In the genomic region with DNA sequence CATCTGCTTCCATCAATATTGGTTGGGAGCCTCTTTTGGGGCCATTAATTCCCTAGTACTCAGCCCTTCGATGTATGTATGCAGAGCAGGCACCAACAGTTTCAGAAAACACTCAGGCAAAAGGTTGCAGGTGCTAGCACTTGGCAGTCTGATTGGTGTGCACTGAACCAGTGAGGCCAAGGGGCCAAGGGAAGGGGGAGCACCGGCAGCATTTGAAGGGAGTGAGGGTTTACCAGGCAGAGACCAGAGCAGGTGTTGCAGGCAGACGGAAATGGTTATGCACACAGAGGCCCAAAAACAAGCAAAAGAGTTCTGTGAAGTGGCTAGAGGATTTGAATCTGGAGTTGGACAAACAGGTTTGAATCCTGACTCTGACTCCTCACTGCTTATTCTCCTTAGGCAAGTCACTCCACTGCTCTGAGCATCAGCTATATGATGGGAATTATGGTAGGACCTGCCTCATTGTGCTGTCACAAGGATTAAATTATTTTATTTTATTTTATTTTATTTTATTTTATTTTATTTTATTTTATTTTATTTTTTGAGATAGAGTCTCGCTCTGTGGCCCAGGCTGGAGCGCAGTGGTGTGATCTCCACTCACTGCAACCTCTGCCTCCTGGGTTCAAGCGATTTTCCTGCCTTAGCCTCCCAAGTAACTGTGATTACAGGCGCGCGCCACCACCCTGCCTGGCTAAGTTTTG, we compare ENCODE assay signal across 10 cellular contexts. TPM values are rescaled to one million over a fixed set of nuclear protein-coding genes. Genes with fewer than 3 reads are reported as not detected.
A peak's percentile ranks its signal among the peaks of the same experiment; 100 is the strongest.
DNase-seq lines count a peak whose midpoint lies in the region; ATAC-seq, FAIRE-seq and TF ChIP-seq lines count a peak whose summit lies in the region.
"Had no signal": no experiment of that assay in that cellular context is flagged by ENCODE, and none has a peak within 500 bp of the region (broad histone marks: within the 10 kb centered on the region; RNA-seq: fewer than 3 reads in every experiment).

No MANE protein-coding gene starts in this region.

- intact Hi-C loops in CD4-positive, alpha-beta memory T cell (cut with micrococcal nuclease) = no loop called here

- peaks cover 0 to 4% (median 3%) of the 10 kb centered on the region in 4 donors for H3K4me1 Mint-ChIP-seq in CD4-positive, alpha-beta memory T cell

- peaks cover 0 to 4% (median 0%) of the 10 kb centered on the region in 8 donors for H3K9me3 Mint-ChIP-seq in CD4-positive, alpha-beta memory T cell

- no peak overlapping the region for H3K4me3 ChIP-seq in CD4-positive, alpha-beta memory T cell (ENCODE audit: low read length in 2 of 2)
- no peak overlapping the region for H3K4me3 ChIP-seq in right atrium auricular region

- DNase-seq in CD4-positive, alpha-beta memory T cell = no peak
- no peak for DNase-seq in right atrium auricular region (ENCODE audit: low spot score)
- no peak for DNase-seq in urothelium cell line (ENCODE audit: low spot score)
- no peak for DNase-seq in NCI-H524 (lab: John Stamatoyannopoulos, UW)
- DNase-seq: amygdala; stimulated activated CD4-positive, alpha-beta T cell treated with anti-CD3 and anti-CD28 coated beads, Interleukin-15, amount 100 ng/mL, for 24 hours had no signal

- no peak overlapping the region for H3K4me3 Mint-ChIP-seq in CD4-positive, alpha-beta memory T cell

- no peaks in the 10 kb centered on the region for H3K27me3 ChIP-seq in CD4-positive, alpha-beta memory T cell (ENCODE audit: insufficient read depth, low read length)
- no peaks in the 10 kb centered on the region for H3K27me3 ChIP-seq in right atrium auricular region

- peak; percentile 51; the same call in 1 of the 2 replicates for TF ChIP-seq POLR2A in Raji (IDR thresholded peaks at IDR 0.05; ENCODE audit: insufficient read depth, low read depth, low read length)

- no peaks in the 10 kb centered on the region for H3K36me3 ChIP-seq in CD4-positive, alpha-beta memory T cell (ENCODE audit: insufficient read depth, low read length)
- no peaks in the 10 kb centered on the region for H3K36me3 ChIP-seq in right atrium auricular region

- no peak for FAIRE-seq in urothelium cell line (lab: Jason Lieb, UNC)

- no peak for TF ChIP-seq CTCF in right atrium auricular region (IDR thresholded peaks at IDR 0.05)

- H3K27me3 Mint-ChIP-seq in CD4-positive, alpha-beta memory T cell = no peaks in the 10 kb centered on the region

- H3K27ac Mint-ChIP-seq in CD4-positive, alpha-beta memory T cell = peak overlapping the region in 3 of 7 donors; percentile 42 to 53 (median 42)

- CTCF ChIA-PET in CD4-positive, alpha-beta memory T cell (lab: Charles Lee; ENCODE audit: partially characterized antibody) = interaction anchor here (1.0 kb wide), 1 partner anchor 13 kb away, joined by 3 read pairs; no protein-coding TSS in a partner anchor

- no peaks in the 10 kb centered on the region for H3K36me3 Mint-ChIP-seq in CD4-positive, alpha-beta memory T cell

- no peak overlapping the region for H3K27ac ChIP-seq in CD4-positive, alpha-beta memory T cell (ENCODE audit: low read depth, low read length)
- no peak overlapping the region for H3K27ac ChIP-seq in right atrium auricular region

- POLR2A ChIA-PET in CD4-positive, alpha-beta memory T cell (lab: Charles Lee; ENCODE audit: partially characterized antibody) = no interaction called here

- H3K9me3 ChIP-seq in CD4-positive, alpha-beta memory T cell (ENCODE audit: control insufficient read depth in 1 of 2, low read length in 2 of 2) = no peaks in the 10 kb centered on the region
- no peaks in the 10 kb centered on the region for H3K9me3 ChIP-seq in right atrium auricular region

- no peaks in the 10 kb centered on the region for H3K4me1 ChIP-seq in CD4-positive, alpha-beta memory T cell (ENCODE audit: insufficient read depth, low read length)
- peaks cover 0 to 13% of the 10 kb centered on the region in 2 donors for H3K4me1 ChIP-seq in right atrium auricular region

- ATAC-seq in GM18502 (IDR thresholded peaks at IDR 0.05; ENCODE audit: poor library complexity, unreplicated experiment) = peak; percentile 99
- ATAC-seq in GM21528 (IDR thresholded peaks at IDR 0.05; ENCODE audit: low FRiP score, unreplicated experiment) = peak; percentile 99
- ATAC-seq in HG03469 (IDR thresholded peaks at IDR 0.05; ENCODE audit: unreplicated experiment) = peak; percentile 98

RNA-seq across cellular contexts. Expression of gene SHLD1, which starts 58.1 kb away (rescaled TPM):
- 10 to 100 TPM; 13.6 to 16.3 TPM for total RNA-seq in CD4-positive, alpha-beta memory T cell
- 10 to 100 TPM; 20.2 to 22.0 TPM for polyA plus RNA-seq in CD4-positive, alpha-beta memory T cell
- total RNA-seq in right atrium auricular region = 1 to 10 TPM; 4.7 to 9.6 TPM
